9 cellular contexts compared by ENCODE assay signal in genomic region chr1:207049974-207050391, GRCh38. TPM values are rescaled to one million over a fixed set of nuclear protein-coding genes. Genes with fewer than 3 reads are reported as not detected.
DNase-seq lines count a peak whose midpoint lies in the region; ATAC-seq and TF ChIP-seq lines count a peak whose summit lies in the region.
"Had no signal": no experiment of that assay in that cellular context is flagged by ENCODE, and none has a peak within 500 bp of the region (broad histone marks: within the 10 kb centered on the region; RNA-seq: fewer than 3 reads in every experiment).

No MANE protein-coding gene starts in this region.

- intact Hi-C loops in CD4-positive, alpha-beta memory T cell (cut with micrococcal nuclease) = loop anchor here (1.0 kb wide), 2 partner anchors 27 to 355 kb away; no protein-coding TSS in a partner anchor

- H3K4me3 ChIP-seq in CD4-positive, alpha-beta memory T cell (ENCODE audit: low read length in 2 of 2) = peak overlapping the region; percentile 63 to 85
- H3K4me3 ChIP-seq in WI38 (ENCODE audit: low read depth, low read length) = peak overlapping the region; percentile 89

- H3K27me3 ChIP-seq in CD4-positive, alpha-beta memory T cell (ENCODE audit: insufficient read depth, low read length) = no peaks in the 10 kb centered on the region

- H3K27me3 Mint-ChIP-seq in CD4-positive, alpha-beta memory T cell = peaks cover 0 to 2% of the 10 kb centered on the region in 2 donors

- H3K9me3 ChIP-seq in CD4-positive, alpha-beta memory T cell (ENCODE audit: control insufficient read depth in 1 of 2, low read length in 2 of 2) = no peaks in the 10 kb centered on the region

- peaks cover 64% of the 10 kb centered on the region for H3K4me1 ChIP-seq in CD4-positive, alpha-beta memory T cell (ENCODE audit: insufficient read depth, low read length)

- peak; percentile 64 for TF ChIP-seq CTCF in WI38 (IDR thresholded peaks at IDR 0.05; ENCODE audit: low read depth, low read length)

- H3K4me1 Mint-ChIP-seq in CD4-positive, alpha-beta memory T cell = peaks cover 32 to 83% (median 61%) of the 10 kb centered on the region in 4 donors

- peak overlapping the region; percentile 84 to 99 (median 96) for H3K27ac Mint-ChIP-seq in CD4-positive, alpha-beta memory T cell

- peak overlapping the region; percentile 94 to 100 (median 98) for H3K4me3 Mint-ChIP-seq in CD4-positive, alpha-beta memory T cell

- POLR2A ChIA-PET in CD4-positive, alpha-beta memory T cell (lab: Charles Lee; ENCODE audit: partially characterized antibody) = interaction anchor here (0.6 to 1.8 kb wide), 5 partner anchors 8 to 355 kb away, joined by 3 to 8 read pairs (median 3); partner anchors contain the start of gene CD55

- peaks cover 0 to 3% (median 0%) of the 10 kb centered on the region in 8 donors for H3K9me3 Mint-ChIP-seq in CD4-positive, alpha-beta memory T cell

- peak overlapping the region; percentile 79 for H3K27ac ChIP-seq in CD4-positive, alpha-beta memory T cell (ENCODE audit: low read depth, low read length)

- CTCF ChIA-PET in CD4-positive, alpha-beta memory T cell (lab: Charles Lee; ENCODE audit: partially characterized antibody) = interaction anchor here (0.6 to 4.8 kb wide), 18 partner anchors 9 to 355 kb away, joined by 3 to 62 read pairs (median 4); partner anchors contain the start of genes C1orf116 and FCAMR

- DNase-seq in CD4-positive, alpha-beta memory T cell = peak; percentile 55 to 66 (median 61)
- peak; percentile 40 to 46 for DNase-seq in NCI-H187 (lab: John Stamatoyannopoulos, UW)
- DNase-seq in effector CD4-positive, alpha-beta T cell = peak; percentile 41
- DNase-seq in lung microvascular endothelial cell (ENCODE audit: low read depth in 2 of 2) = peak; percentile 59 to 65
- peak in 5 of 6 experiments; percentile 19 to 67 (median 53) for DNase-seq in stimulated activated naive CD4-positive, alpha-beta T cell (lab: John Stamatoyannopoulos, UW)

- peaks cover 14 to 52% of the 10 kb centered on the region in 2 donors for H3K36me3 Mint-ChIP-seq in CD4-positive, alpha-beta memory T cell

- peaks cover 14% of the 10 kb centered on the region for H3K36me3 ChIP-seq in CD4-positive, alpha-beta memory T cell (ENCODE audit: insufficient read depth, low read length)

- ATAC-seq in GM21390 (IDR thresholded peaks at IDR 0.05; ENCODE audit: unreplicated experiment) (peak; percentile 38), GM18511 (IDR thresholded peaks at IDR 0.05; ENCODE audit: unreplicated experiment) (no peak)

RNA-seq across cellular contexts. Expression of gene YOD1, which starts 1.0 kb away (rescaled TPM):
- total RNA-seq in CD4-positive, alpha-beta memory T cell = 10 to 100 TPM in 1 of 2 experiments, 1 to 10 TPM in 1; 9.7 to 10.0 TPM
- polyA plus RNA-seq in CD4-positive, alpha-beta memory T cell = under 1 TPM; 0.47 to 0.48 TPM
- total RNA-seq in lung microvascular endothelial cell = 3.9 and 5.8 TPM in 2 replicates

RNA-seq across cellular contexts. Expression of gene PFKFB2, which starts 3.1 kb away (rescaled TPM):
- total RNA-seq in CD4-positive, alpha-beta memory T cell = 1 to 10 TPM; 1.4 to 1.9 TPM
- polyA plus RNA-seq in CD4-positive, alpha-beta memory T cell = under 1 TPM; 0.40 to 0.77 TPM
- total RNA-seq in lung microvascular endothelial cell = 0.87 and 0.99 TPM in 2 replicates

RNA-seq across cellular contexts. Expression of gene C1orf116, which starts 17.4 kb away (rescaled TPM):
- total RNA-seq in CD4-positive, alpha-beta memory T cell = under 1 TPM in 1 of 2 experiments, not detected in 1; 0.14 TPM
- polyA plus RNA-seq in CD4-positive, alpha-beta memory T cell = not detected
- total RNA-seq in lung microvascular endothelial cell = not detected in 2 replicates
- total RNA-seq: T-helper 1 cell treated with Interleukin-12 subunit alpha and Interleukin-12 subunit beta and Interleukin-4 antibody, amounts not matched to agents 30 ng/mL and 1 ng/mL, for 36 hours had no signal

RNA-seq across cellular contexts. Expression of gene C4BPB, which starts 38.7 kb away (rescaled TPM):
- under 1 TPM in 1 of 2 experiments, not detected in 1; 0.35 TPM for total RNA-seq in CD4-positive, alpha-beta memory T cell
- polyA plus RNA-seq in CD4-positive, alpha-beta memory T cell = under 1 TPM in 1 of 2 donors, not detected in 1; 0.90 TPM
- not detected in 2 replicates for total RNA-seq in lung microvascular endothelial cell

RNA-seq across cellular contexts. Expression of gene C4BPA, which starts 54.0 kb away (rescaled TPM):
- not detected for total RNA-seq in CD4-positive, alpha-beta memory T cell
- not detected for polyA plus RNA-seq in CD4-positive, alpha-beta memory T cell
- total RNA-seq in lung microvascular endothelial cell = not detected in 2 replicates
- total RNA-seq: T-helper 1 cell treated with Interleukin-12 subunit alpha and Interleukin-12 subunit beta and Interleukin-4 antibody, amounts not matched to agents 30 ng/mL and 1 ng/mL, for 36 hours had no signal
